13 cellular contexts compared by ENCODE assay signal in the genomic region with DNA sequence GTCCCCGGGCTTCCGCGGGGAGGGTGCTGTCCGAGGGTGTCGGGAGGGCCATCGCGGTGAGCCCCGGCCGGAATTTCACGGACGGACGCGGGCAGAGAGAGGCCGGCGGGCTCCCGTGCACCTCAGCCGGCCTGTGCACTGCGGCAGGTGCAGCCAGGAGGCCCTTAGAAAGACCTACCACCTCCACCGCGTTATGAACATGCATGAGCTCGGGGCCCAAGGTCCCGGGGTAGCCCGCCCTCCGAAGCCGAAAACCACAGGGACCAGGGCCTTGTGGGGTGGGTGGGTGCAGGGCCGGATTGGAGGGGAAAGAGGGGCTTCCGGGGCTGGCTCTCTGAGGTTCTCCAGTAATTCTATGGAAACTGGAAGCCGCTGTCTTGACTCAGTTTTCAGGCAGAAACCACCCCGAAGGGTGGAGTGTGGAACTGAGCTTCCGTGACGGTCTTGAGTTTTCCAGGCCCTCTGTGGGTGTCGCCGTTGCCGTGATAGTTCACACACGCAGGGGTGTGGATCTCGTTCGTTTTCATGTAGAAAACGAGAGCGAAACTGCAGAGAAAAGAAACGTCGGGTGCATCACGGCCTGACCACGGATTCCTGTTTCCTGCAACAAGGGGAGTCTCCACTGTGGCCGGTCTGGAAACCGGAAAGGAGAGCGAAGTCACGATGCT. TPM values are rescaled to one million over a fixed set of nuclear protein-coding genes. Genes with fewer than 3 reads are reported as not detected.
A peak's percentile ranks its signal among the peaks of the same experiment; 100 is the strongest.
DNase-seq lines count a peak whose midpoint lies in the region; ATAC-seq, FAIRE-seq and TF ChIP-seq lines count a peak whose summit lies in the region.
"Not testable (repeated sequence)": the region's sequence is repeated elsewhere in the genome, so short reads cannot be mapped to it uniquely, and the experiment has no call there.
"Had no signal": no experiment of that assay in that cellular context is flagged by ENCODE, and none has a peak within 500 bp of the region (broad histone marks: within the 10 kb centered on the region; RNA-seq: fewer than 3 reads in every experiment).

No MANE protein-coding gene starts in this region.

- not testable (repeated sequence) for H3K4me3 ChIP-seq in GM12878; naive thymus-derived CD4-positive, alpha-beta T cell (ENCODE audit: low read length)

- POLR2A ChIA-PET in GM12878 (lab: Charles Lee): interaction anchor here (0.6 kb wide), 1 partner anchor 101 kb away, joined by 4 read pairs; no protein-coding TSS in a partner anchor
- POLR2A ChIA-PET in naive thymus-derived CD4-positive, alpha-beta T cell (lab: Charles Lee): not testable (repeated sequence)

- SMC1A ChIA-PET in GM12878 (lab: Charles Lee; ENCODE audit: uncharacterized antibody, unreplicated experiment): not testable (repeated sequence)

- not testable (repeated sequence) for TF ChIP-seq EP300 in GM12878 (IDR thresholded peaks at IDR 0.05; ENCODE audit: borderline replicate concordance in 1 of 2, control insufficient read depth in 1 of 2, low read depth in 2 of 2, low read length in 2 of 2)

- not testable (repeated sequence) for H3K9me3 ChIP-seq in GM12878 (replicated peaks; ENCODE audit: control insufficient read depth, insufficient read depth, low read length); naive thymus-derived CD4-positive, alpha-beta T cell (ENCODE audit: control insufficient read depth in 2 of 3, low read length in 3 of 3)

- in situ Hi-C loops in G401 (cut with HindIII; ENCODE audit: low sequenced_read_pairs); GM12878 (cut with MboI): not testable (repeated sequence)

- H3K79me2 ChIP-seq in GM12878 (ENCODE audit: control insufficient read depth, insufficient read depth, low read length): not testable (repeated sequence)

- not testable (repeated sequence) for H3K36me3 ChIP-seq in GM12878 (ENCODE audit: control insufficient read depth in 2 of 2, insufficient read depth in 2 of 2, low read length in 1 of 2); naive thymus-derived CD4-positive, alpha-beta T cell (ENCODE audit: control insufficient read depth in 2 of 3, insufficient read depth in 3 of 3, low read length in 3 of 3)

- RAD21 ChIA-PET in GM12878 (lab: Charles Lee; ENCODE audit: unreplicated experiment): not testable (repeated sequence)

- CTCF ChIA-PET in GM12878 (lab: Yijun Ruan, JAX); naive thymus-derived CD4-positive, alpha-beta T cell (lab: Charles Lee): not testable (repeated sequence)

- peaks cover 0 to 12% (median 4%) of the 10 kb centered on the region in 3 donors for H3K4me1 Mint-ChIP-seq in IgD-negative memory B cell
- H3K4me1 Mint-ChIP-seq in naive thymus-derived CD4-positive, alpha-beta T cell: peaks cover 18 to 31% (median 28%) of the 10 kb centered on the region in 7 donors
- peaks cover 18 to 32% of the 10 kb centered on the region in 2 donors for H3K4me1 Mint-ChIP-seq in stimulated activated naive B cell treated with anti-CD40 and anti-IgM and Interleukin-4, amounts not matched to agents 10 μg/mL and 1 μg/mL and 100 μg/mL, for 72 hours

- not testable (repeated sequence) for H3K27me3 ChIP-seq in GM12878 (replicated peaks in 1 of 2; ENCODE audit: control insufficient read depth in 2 of 2, insufficient read depth in 2 of 2, low read length in 1 of 2); naive thymus-derived CD4-positive, alpha-beta T cell (ENCODE audit: control insufficient read depth in 2 of 2, insufficient read depth in 2 of 2, low read length in 2 of 2)

- intact Hi-C loops in GM12878 (cut with micrococcal nuclease; ENCODE audit: unreplicated experiment); Right ventricle myocardium inferior (cut with DNase I); naive thymus-derived CD4-positive, alpha-beta T cell (cut with micrococcal nuclease): not testable (repeated sequence)

- not testable (repeated sequence) for H4K20me1 ChIP-seq in GM12878 (ENCODE audit: control insufficient read depth, insufficient read depth)

- TF ChIP-seq CTCF in GM12878 (IDR thresholded peaks at IDR 0.05 in 2 of 3, conservative IDR thresholded peaks at IDR 0.05 in 1 of 3; ENCODE audit: control insufficient read depth in 2 of 3, extremely low read depth in 1 of 3, insufficient read depth in 1 of 3, low read depth in 3 of 3, low read length in 3 of 3): not testable (repeated sequence)

- TF ChIP-seq RAD21 in GM12878 (IDR thresholded peaks at IDR 0.05; ENCODE audit: insufficient read depth, low read depth, low read length): not testable (repeated sequence)

- not testable (repeated sequence) for H3K4me2 ChIP-seq in GM12878 (ENCODE audit: control insufficient read depth, insufficient read depth)

- H3K4me1 ChIP-seq in GM12878 (ENCODE audit: control insufficient read depth, insufficient read depth, low read length); naive thymus-derived CD4-positive, alpha-beta T cell (ENCODE audit: control insufficient read depth in 2 of 2, insufficient read depth in 2 of 2, low read length in 2 of 2): not testable (repeated sequence)

- H3K36me3 Mint-ChIP-seq in IgD-negative memory B cell: not testable (repeated sequence)
- H3K36me3 Mint-ChIP-seq in naive thymus-derived CD4-positive, alpha-beta T cell: peaks cover 0 to 10% (median 0%) of the 10 kb centered on the region in 5 donors
- peaks cover 3 to 15% of the 10 kb centered on the region in 2 donors for H3K36me3 Mint-ChIP-seq in stimulated activated naive B cell treated with anti-CD40 and anti-IgM and Interleukin-4, amounts not matched to agents 10 μg/mL and 1 μg/mL and 100 μg/mL, for 72 hours

- FAIRE-seq in GM12878 (lab: Jason Lieb, UNC): peak; percentile 68

- 21% methylated on average over 32 of the region's 47 CpGs for WGBS in GM12878 (ENCODE audit: insufficient coverage, insufficient replicate concordance, low lambda C conversion rate, missing lambda C conversion rate)

- TF ChIP-seq POLR2A in GM12878 (IDR thresholded peaks at IDR 0.05; ENCODE audit: low read depth, low read length): not testable (repeated sequence)

- not testable (repeated sequence) for H2AFZ ChIP-seq in GM12878 (ENCODE audit: control insufficient read depth, low read depth, low read length)

- H3K9me3 Mint-ChIP-seq in IgD-negative memory B cell; stimulated activated naive B cell treated with anti-CD40 and anti-IgM and Interleukin-4, amounts not matched to agents 10 μg/mL and 1 μg/mL and 100 μg/mL, for 72 hours: not testable (repeated sequence)
- H3K9me3 Mint-ChIP-seq in naive thymus-derived CD4-positive, alpha-beta T cell: peaks cover 0 to 11% (median 2%) of the 10 kb centered on the region in 11 donors

- not testable (repeated sequence) for BruUV-seq in GM12878 (replicated peaks; lab: Mats Ljungman, UMichigan)

- DNase-seq in G401 (ENCODE audit: low spot score): peak; percentile 3
- DNase-seq in activated CD8-positive, alpha-beta memory T cell treated with anti-CD3 and anti-CD28 coated beads for 24 hours: peak; percentile 64
- not testable (repeated sequence) for DNase-seq in GM12878 (ENCODE audit: low read depth, low spot score); Right ventricle myocardium inferior (ENCODE audit: missing footprints); stimulated activated naive B cell treated with anti-CD40 and anti-IgM and Interleukin-4, amounts not matched to agents 10 μg/mL and 1 μg/mL and 100 μg/mL, for 72 hours
- peak in 1 of 9 donors; percentile 5 for DNase-seq in naive thymus-derived CD4-positive, alpha-beta T cell

- H3K27ac Mint-ChIP-seq in IgD-negative memory B cell: peak overlapping the region in 1 of 3 donors; percentile 16
- H3K27ac Mint-ChIP-seq in naive thymus-derived CD4-positive, alpha-beta T cell: peak overlapping the region in 2 of 9 donors; percentile 28 to 46
- peak overlapping the region; percentile 51 for H3K27ac Mint-ChIP-seq in stimulated activated naive B cell treated with anti-CD40 and anti-IgM and Interleukin-4, amounts not matched to agents 10 μg/mL and 1 μg/mL and 100 μg/mL, for 72 hours

- H3K27me3 Mint-ChIP-seq in IgD-negative memory B cell: peaks cover 33% of the 10 kb centered on the region
- peaks cover 33 to 41% (median 34%) of the 10 kb centered on the region in 5 donors for H3K27me3 Mint-ChIP-seq in naive thymus-derived CD4-positive, alpha-beta T cell
- peaks cover 35% of the 10 kb centered on the region in 2 donors for H3K27me3 Mint-ChIP-seq in stimulated activated naive B cell treated with anti-CD40 and anti-IgM and Interleukin-4, amounts not matched to agents 10 μg/mL and 1 μg/mL and 100 μg/mL, for 72 hours

- not testable (repeated sequence) for H3K9ac ChIP-seq in GM12878 (ENCODE audit: control insufficient read depth, insufficient read depth, low read length)

- ATAC-seq in GM21786 (IDR thresholded peaks at IDR 0.05; ENCODE audit: unreplicated experiment) (peak; percentile 35), Right ventricle myocardium inferior (peak; percentile 56)
- not testable (repeated sequence) for ATAC-seq in GM12878
- peak; percentile 62 for ATAC-seq in naive thymus-derived CD4-positive, alpha-beta T cell
- peak; percentile 47 to 53 for ATAC-seq in stimulated activated naive B cell treated with anti-CD40 and anti-IgM and Interleukin-4, amounts not matched to agents 10 μg/mL and 1 μg/mL and 100 μg/mL, for 72 hours (replicated peaks)

- peak overlapping the region in 3 of 4 donors; percentile 71 to 89 (median 76) for H3K4me3 Mint-ChIP-seq in IgD-negative memory B cell
- H3K4me3 Mint-ChIP-seq in naive thymus-derived CD4-positive, alpha-beta T cell: peak overlapping the region; percentile 70 to 86 (median 78)
- H3K4me3 Mint-ChIP-seq in stimulated activated naive B cell treated with anti-CD40 and anti-IgM and Interleukin-4, amounts not matched to agents 10 μg/mL and 1 μg/mL and 100 μg/mL, for 72 hours: peak overlapping the region; percentile 53 to 66

- not testable (repeated sequence) for H3K27ac ChIP-seq in GM12878 (ENCODE audit: control insufficient read depth, insufficient read depth); naive thymus-derived CD4-positive, alpha-beta T cell (ENCODE audit: low read depth, low read length)

RNA-seq across cellular contexts. Expression of gene FRG2, which starts 4.3 kb away (rescaled TPM):
- not detected in 2 replicates for total RNA-seq in G401 (2014; rRNA removed; shearing (Covaris generic))
- polyA plus RNA-seq in IgD-negative memory B cell (not detected), GM12878 (2011; rRNA removed) (not detected in 2 replicates), GM12878 (2014; fragmentation: Illumina TruSeq; extraction: Trizol) (0.21 TPM in 1 of 2 replicates, not detected in the other), GM12878 (2014; fragmentation: Nextera tagmentation; extraction: Ambion mirVana) (not detected), GM12878 (2014; rRNA removed) (0.04 TPM in 1 of 2 replicates, not detected in the other), GM12878 (2016; fragmentation: Nextera tagmentation; extraction: Ambion mirVana) (not detected)
- total RNA-seq in GM12878 (2013; cell fraction: nucleolus; rRNA removed): not detected in 2 replicates
- total RNA-seq in GM12878 (2014; rRNA removed) (not detected in 2 replicates), GM12878 (2014; rRNA removed; fragmentation: Illumina TruSeq; extraction: Trizol) (not detected in 2 replicates), GM12878 (2021) (not detected in 2 replicates), Right ventricle myocardium inferior (not detected)
- polyA plus RNA-seq in GM12878 (2011; ENCODE audit: low read depth): not detected
- not detected in 2 replicates for polyA plus RNA-seq in GM12878 (2011; cell fraction: cytosol; rRNA removed)
- polyA plus RNA-seq in GM12878 (2011; cell fraction: nucleus; rRNA removed): not detected in 2 replicates
- not detected in 2 replicates for polyA plus RNA-seq in GM12878 (2012)
- polyA minus RNA-seq in GM12878 (2011; rRNA and poly(A)+ RNA removed): not detected in 2 replicates
- polyA minus RNA-seq in GM12878 (2011; cell fraction: cytosol; rRNA and poly(A)+ RNA removed): not detected in 2 replicates
- not detected in 2 replicates for polyA minus RNA-seq in GM12878 (2011; cell fraction: nucleus; rRNA and poly(A)+ RNA removed)
- not detected for total RNA-seq in naive thymus-derived CD4-positive, alpha-beta T cell
- not detected for polyA plus RNA-seq in naive thymus-derived CD4-positive, alpha-beta T cell
- total RNA-seq: OCI-LY7, pulmonary artery endothelial cell, transverse colon had no signal
- polyA plus RNA-seq: AG04450, keratinocyte had no signal

RNA-seq across cellular contexts. Expression of gene DBET, which starts 41.6 kb away (rescaled TPM):
- not detected in 2 replicates for total RNA-seq in G401 (2014; rRNA removed; shearing (Covaris generic))
- polyA plus RNA-seq in IgD-negative memory B cell: not detected
- not detected in 2 replicates for total RNA-seq in GM12878 (2013; cell fraction: nucleolus; rRNA removed)
- not detected in 2 replicates for total RNA-seq in GM12878 (2014; rRNA removed)
- not detected in 2 replicates for total RNA-seq in GM12878 (2014; rRNA removed; fragmentation: Illumina TruSeq; extraction: Trizol)
- total RNA-seq in GM12878 (2021): not detected in 2 replicates
- polyA plus RNA-seq in GM12878 (2011; ENCODE audit: low read depth): not detected
- polyA plus RNA-seq in GM12878 (2011; rRNA removed): not detected in 2 replicates
- polyA plus RNA-seq in GM12878 (2011; cell fraction: cytosol; rRNA removed): not detected in 2 replicates
- polyA plus RNA-seq in GM12878 (2011; cell fraction: nucleus; rRNA removed): not detected in 2 replicates
- polyA plus RNA-seq in GM12878 (2012): 0.03 TPM in 1 of 2 replicates, not detected in the other
- polyA plus RNA-seq in GM12878 (2014; fragmentation: Illumina TruSeq; extraction: Trizol): not detected in 2 replicates
- not detected for polyA plus RNA-seq in GM12878 (2014; fragmentation: Nextera tagmentation; extraction: Ambion mirVana)
- not detected in 2 replicates for polyA plus RNA-seq in GM12878 (2014; rRNA removed)
- not detected for polyA plus RNA-seq in GM12878 (2016; fragmentation: Nextera tagmentation; extraction: Ambion mirVana)
- polyA minus RNA-seq in GM12878 (2011; rRNA and poly(A)+ RNA removed): not detected in 2 replicates
- polyA minus RNA-seq in GM12878 (2011; cell fraction: cytosol; rRNA and poly(A)+ RNA removed): not detected in 2 replicates
- not detected in 2 replicates for polyA minus RNA-seq in GM12878 (2011; cell fraction: nucleus; rRNA and poly(A)+ RNA removed)
- total RNA-seq in Right ventricle myocardium inferior: not detected
- not detected for total RNA-seq in naive thymus-derived CD4-positive, alpha-beta T cell
- polyA plus RNA-seq in naive thymus-derived CD4-positive, alpha-beta T cell: not detected
- total RNA-seq: OCI-LY7, pulmonary artery endothelial cell, transverse colon had no signal
- polyA plus RNA-seq: AG04450, keratinocyte had no signal
